In genomic region chr14:35826218-35826951, GRCh38 we compare ENCODE assay signal across 8 cellular contexts. TPM values are rescaled to one million over a fixed set of nuclear protein-coding genes. Genes with fewer than 3 reads are reported as not detected.
DNase-seq lines count a peak whose midpoint lies in the region; ATAC-seq, FAIRE-seq and TF ChIP-seq lines count a peak whose summit lies in the region.

A gene with protein sequence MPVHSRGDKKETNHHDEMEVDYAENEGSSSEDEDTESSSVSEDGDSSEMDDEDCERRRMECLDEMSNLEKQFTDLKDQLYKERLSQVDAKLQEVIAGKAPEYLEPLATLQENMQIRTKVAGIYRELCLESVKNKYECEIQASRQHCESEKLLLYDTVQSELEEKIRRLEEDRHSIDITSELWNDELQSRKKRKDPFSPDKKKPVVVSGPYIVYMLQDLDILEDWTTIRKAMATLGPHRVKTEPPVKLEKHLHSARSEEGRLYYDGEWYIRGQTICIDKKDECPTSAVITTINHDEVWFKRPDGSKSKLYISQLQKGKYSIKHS (plus strand): TSS chr14:35826338. CDS start chr14:35826517, 179 bp downstream.

- H3K14ac ChIP-seq in H1 (ENCODE audit: insufficient read length) (no peak within 1 kb of the TSS), mesenchymal stem cell (ENCODE audit: low read length in 2 of 2) (peak within 1 kb of the TSS in 1 of 2 experiments; percentile 56)

- H3K23ac ChIP-seq in H1 (ENCODE audit: insufficient read length) (peak within 1 kb of the TSS; percentile 24), mesenchymal stem cell (ENCODE audit: low read length in 2 of 2) (peak within 1 kb of the TSS in 1 of 2 experiments; percentile 34)

- peak within 1 kb of the TSS; percentile 97; the same call in 1 of the 2 replicates for H2BK12ac ChIP-seq in H1 (ENCODE audit: low read depth, low read length)
- H2BK12ac ChIP-seq in mesenchymal stem cell (ENCODE audit: low read length in 2 of 2): no peak within 1 kb of the TSS

- in situ Hi-C loops in Caki2 (cut with HindIII; ENCODE audit: low pct_unique_long_range_greater_than_20kb, low sequenced_read_pairs): no loop called here

- peak within 1 kb of the TSS; percentile 100 for H2AFZ ChIP-seq in H1 (ENCODE audit: low read length)
- peak within 1 kb of the TSS; percentile 90 for H2AFZ ChIP-seq in mesenchymal stem cell (ENCODE audit: low read depth, low read length)

- H3K9me3 ChIP-seq in H1 (ENCODE audit: insufficient read depth in 2 of 2, low read depth in 1 of 2, low read length in 1 of 2) (no peaks in the 10 kb centered on the region), mesenchymal stem cell (ENCODE audit: control insufficient read depth, low read length) (no peaks in the 10 kb centered on the region)

- peak within 1 kb of the TSS; percentile 86 for H3K56ac ChIP-seq in H1 (replicated peaks; ENCODE audit: insufficient read length, low read depth, low read length)

- peaks cover 0 to 26% of the 10 kb centered on the region in 2 experiments; a peak in 2 of 4 replicates for H3K79me2 ChIP-seq in H1 (ENCODE audit: control insufficient read depth in 1 of 2, insufficient read depth in 2 of 2, low read length in 2 of 2)

- peaks cover 0 to 1% of the 10 kb centered on the region in 2 experiments for H4K20me1 ChIP-seq in H1 (replicated peaks in 1 of 2; ENCODE audit: control insufficient read depth in 1 of 2, insufficient read depth in 2 of 2, low read length in 2 of 2)

- no peak within 1 kb of the TSS for H2BK20ac ChIP-seq in H1 (ENCODE audit: low read length)

- no peak for FAIRE-seq in H1 (lab: Jason Lieb, UNC)

- peak within 1 kb of the TSS; percentile 97 for H4K91ac ChIP-seq in H1 (replicated peaks; ENCODE audit: insufficient read length, low read length)
- H4K91ac ChIP-seq in mesenchymal stem cell (ENCODE audit: low read length): peak within 1 kb of the TSS; percentile 60

- peak; percentile 84 for TF ChIP-seq POLR2A in H1 (IDR thresholded peaks at IDR 0.05; ENCODE audit: control extremely low read depth in 1 of 2, low read depth in 2 of 2, low read length in 2 of 2)

- DNase-seq in Caki2 (ENCODE audit: low read depth) (peak; percentile 97), HUDEP-2 (lab: John Stamatoyannopoulos, UW; ENCODE audit: unreplicated experiment in 76 of 76) (peak; percentile 22 to 98 (median 94)), NOMO-1 treated with dmso at 0.1 percent for 144 hours (lab: John Stamatoyannopoulos, UW; ENCODE audit: unreplicated experiment) (peak; percentile 99), H1 (ENCODE audit: low read depth in 1 of 2, low spot score in 2 of 2) (peak; percentile 96 to 99), mesenchymal stem cell (peak; percentile 99)
- peak; percentile 89 for DNase-seq in activated CD8-positive, alpha-beta memory T cell treated with anti-CD3 and anti-CD28 coated beads, Interleukin-2, amount 50 U/mL, for 1 hour (ENCODE audit: extremely low read depth)
- peak; percentile 95 for DNase-seq in stimulated activated CD8-positive, alpha-beta memory T cell treated with anti-CD3 and anti-CD28 coated beads, Interleukin-12 subunit alpha, Interleukin-12 subunit beta, amount 100 ng/mL, for 24 hours (ENCODE audit: extremely low read depth)

- H2BK120ac ChIP-seq in H1 (replicated peaks; ENCODE audit: low read depth, low read length) (peak within 1 kb of the TSS; percentile 95), mesenchymal stem cell (ENCODE audit: low read depth, low read length) (peak within 1 kb of the TSS; percentile 6)

- whole genome bisulfite sequencing in H1 (ENCODE audit: extremely low coverage in 1 of 2, insufficient coverage in 1 of 2, insufficient read length in 1 of 2, insufficient replicate concordance in 2 of 2, low coverage in 1 of 2, low lambda C conversion rate in 2 of 2, missing lambda C conversion rate in 1 of 2), 2 experiments: 1% methylated on average over 51 of the region's 70 CpGs; no CpG with 5 or more reads in 1 of the 2 experiments
- under 1% methylated on average over 70 of the region's 70 CpGs for WGBS in mesenchymal stem cell

- TF ChIP-seq EP300 in H1 (IDR thresholded peaks at IDR 0.05; ENCODE audit: borderline replicate concordance in 1 of 2, low read depth in 2 of 2, low read length in 2 of 2): no peak

- H3K79me1 ChIP-seq in H1 (ENCODE audit: low read depth, low read length): peaks cover 2% of the 10 kb centered on the region; the same call in 1 of the 2 replicates
- peaks cover 9% of the 10 kb centered on the region for H3K79me1 ChIP-seq in mesenchymal stem cell (replicated peaks; ENCODE audit: low read length, poor library complexity, severe bottlenecking)

- H3K18ac ChIP-seq in H1 (ENCODE audit: extremely low read depth, low read length): peak within 1 kb of the TSS; percentile 100
- peak within 1 kb of the TSS; percentile 79 to 82 for H3K18ac ChIP-seq in mesenchymal stem cell (ENCODE audit: low read depth in 1 of 2, low read length in 2 of 2)

- H3K36me3 ChIP-seq in H1 (ENCODE audit: control insufficient read depth in 2 of 4, insufficient read depth in 4 of 4, low read length in 3 of 4): peaks cover 0 to 2% (median under 1%) of the 10 kb centered on the region in 4 experiments; a peak in 2 of 8 replicates
- peaks cover 0 to 2% of the 10 kb centered on the region in 2 experiments for H3K36me3 ChIP-seq in mesenchymal stem cell (ENCODE audit: control insufficient read depth in 1 of 2, insufficient read depth in 2 of 2, low read depth in 1 of 2, low read length in 2 of 2)

- H4K8ac ChIP-seq in H1 (ENCODE audit: extremely low read depth, insufficient read depth, low read length) (peak within 1 kb of the TSS; percentile 96), mesenchymal stem cell (ENCODE audit: low read length) (peak within 1 kb of the TSS; percentile 82)

- peak within 1 kb of the TSS; percentile 99; the same call in 1 of the 2 replicates for H2BK15ac ChIP-seq in H1 (ENCODE audit: low read length)
- H2BK15ac ChIP-seq in mesenchymal stem cell (ENCODE audit: low read depth, poor library complexity, severe bottlenecking): peak within 1 kb of the TSS; percentile 66

- peak within 1 kb of the TSS; percentile 94 for H3K27ac ChIP-seq in H1 (ENCODE audit: low read depth, low read length)
- peak within 1 kb of the TSS; percentile 88 for H3K27ac ChIP-seq in mesenchymal stem cell (ENCODE audit: low read length, poor library complexity, severe bottlenecking)

- CTCF ChIA-PET in H1 (lab: Charles Lee; ENCODE audit: partially characterized antibody): interaction anchor here (0.6 to 2.9 kb wide), 3 partner anchors 12 to 56 kb away, joined by 3 to 18 read pairs (median 5); no protein-coding TSS in a partner anchor

- H3K9ac ChIP-seq in H1 (replicated peaks in 1 of 4; ENCODE audit: extremely low read depth in 1 of 4, low read depth in 3 of 4, low read length in 3 of 4): peak within 1 kb of the TSS; percentile 50 to 90 (median 88)
- H3K9ac ChIP-seq in mesenchymal stem cell (ENCODE audit: low read length): peak within 1 kb of the TSS; percentile 98

- H3K4me2 ChIP-seq in H1 (ENCODE audit: insufficient read depth in 1 of 2, low read depth in 2 of 2, low read length in 2 of 2): peak within 1 kb of the TSS; percentile 46 to 78
- peak within 1 kb of the TSS; percentile 86 for H3K4me2 ChIP-seq in mesenchymal stem cell (ENCODE audit: low read length, poor library complexity, severe bottlenecking)

- H2AK5ac ChIP-seq in H1 (ENCODE audit: low read depth, low read length) (no peak within 1 kb of the TSS), mesenchymal stem cell (ENCODE audit: low read length, severe bottlenecking) (no peak within 1 kb of the TSS)

- H3K4me3 ChIP-seq in H1 (ENCODE audit: extremely low read depth in 1 of 4, insufficient read depth in 2 of 4, low read depth in 3 of 4, low read length in 4 of 4): peak within 1 kb of the TSS; percentile 88 to 95 (median 90)
- peak within 1 kb of the TSS; percentile 86 to 97 for H3K4me3 ChIP-seq in mesenchymal stem cell (ENCODE audit: insufficient read depth in 1 of 2, low read depth in 1 of 2, low read length in 2 of 2)

- ATAC-seq in GM21390 (IDR thresholded peaks at IDR 0.05; ENCODE audit: unreplicated experiment): peak; percentile 93

- TF ChIP-seq CTCF in H1 (IDR thresholded peaks at IDR 0.05; ENCODE audit: control extremely low read depth in 1 of 3, insufficient read depth in 1 of 3, low read depth in 1 of 3, low read length in 3 of 3): no peak

- peak within 1 kb of the TSS; percentile 99 for H3K4ac ChIP-seq in H1 (replicated peaks; ENCODE audit: insufficient read length, low read depth, low read length)
- H3K4ac ChIP-seq in mesenchymal stem cell (ENCODE audit: low read depth in 1 of 2, low read length in 2 of 2): peak within 1 kb of the TSS; percentile 16 to 90

- H2BK5ac ChIP-seq in H1 (ENCODE audit: low read depth, low read length): peak within 1 kb of the TSS; percentile 99
- H2BK5ac ChIP-seq in mesenchymal stem cell (ENCODE audit: low read depth, low read length, poor library complexity, severe bottlenecking): peak within 1 kb of the TSS; percentile 73

- H3K23me2 ChIP-seq in H1 (ENCODE audit: low read depth, low read length): peaks cover 6% of the 10 kb centered on the region; the same call in 1 of the 2 replicates

- H3K4me1 ChIP-seq in H1 (replicated peaks in 1 of 4; ENCODE audit: control insufficient read depth in 3 of 4, insufficient read depth in 4 of 4, low read length in 3 of 4) (peaks cover 0 to 3% (median 0%) of the 10 kb centered on the region in 4 experiments; a peak in 3 of 7 replicates), mesenchymal stem cell (ENCODE audit: control insufficient read depth, insufficient read depth, low read depth, low read length) (no peaks in the 10 kb centered on the region)

- TF ChIP-seq RAD21 in H1 (IDR thresholded peaks at IDR 0.05 in 1 of 2, conservative IDR thresholded peaks at IDR 0.05 in 1 of 2; ENCODE audit: low read depth in 2 of 2, low read length in 2 of 2): no peak

- POLR2A ChIA-PET in H1 (lab: Charles Lee; ENCODE audit: partially characterized antibody): interaction anchor here (0.6 to 1.5 kb wide), 6 partner anchors 9 to 356 kb away, joined by 3 to 9 read pairs (median 4); partner anchors contain the start of gene RALGAPA1

- no peaks in the 10 kb centered on the region for H3K27me3 ChIP-seq in H1 (replicated peaks in 1 of 4; ENCODE audit: control insufficient read depth in 3 of 4, extremely low read depth in 1 of 4, insufficient read depth in 3 of 4, low read length in 3 of 4)
- no peaks in the 10 kb centered on the region for H3K27me3 ChIP-seq in mesenchymal stem cell (ENCODE audit: control insufficient read depth in 1 of 2, insufficient read depth in 1 of 2, low read length in 2 of 2)

- peak within 1 kb of the TSS; percentile 99 for H4K5ac ChIP-seq in H1 (ENCODE audit: insufficient read length, low read depth, low read length)

RNA-seq across cellular contexts. Expression of the gene that starts here (rescaled TPM):
- 1.2 and 17.6 TPM in 2 replicates for total RNA-seq in Caki2 (2014; rRNA removed; shearing (Covaris generic); ENCODE audit: low replicate concordance)
- 10.9 and 11.8 TPM in 2 replicates for total RNA-seq in H1 (2021; fragmentation: NEBNext Ultra II Directional; extraction: Animal tissue kit (Norgen Biotek cat#: 25700))
- 1.9 and 4.4 TPM in 2 replicates for polyA plus RNA-seq in H1 (2011; rRNA removed)
- 7.3 TPM for polyA plus RNA-seq in H1 (2011; cell fraction: cytosol; rRNA removed)
- 1.4 TPM for polyA plus RNA-seq in H1 (2011; cell fraction: nucleus; rRNA removed)
- 5.7 to 10.2 TPM (median 7.1 TPM) in 4 replicates for polyA plus RNA-seq in H1 (2012, experiment 1 of 2)
- 0.71 TPM for polyA plus RNA-seq in H1 (2012, experiment 2 of 2)
- polyA plus RNA-seq in H1 (2013, experiment 1 of 2): 6.8 TPM
- 6.4 TPM for polyA plus RNA-seq in H1 (2013, experiment 2 of 2)
- polyA minus RNA-seq in H1 (2011; rRNA and poly(A)+ RNA removed): 3.1 and 3.3 TPM in 2 replicates
- 4.1 TPM for polyA minus RNA-seq in H1 (2011; cell fraction: cytosol; rRNA and poly(A)+ RNA removed)
- 9.8 TPM for polyA minus RNA-seq in H1 (2011; cell fraction: nucleus; rRNA and poly(A)+ RNA removed)
- polyA plus RNA-seq in mesenchymal stem cell (2013, experiment 1 of 2): 8.8 TPM
- polyA plus RNA-seq in mesenchymal stem cell (2013, experiment 2 of 2): 9.8 TPM

Comparison
In these comparisons a context has a peak if more than half of its experiments do, and no peak if none do; other contexts are left out.
1. Peak in every context shown above with its lines: DNase-seq, ATAC-seq, H3K4me3 ChIP-seq and H3K27ac ChIP-seq.